In genomic region chr2:8750221-8750620, GRCh38 we compare ENCODE assay signal across 25 cellular contexts.
A peak's percentile ranks its signal among the peaks of the same experiment; 100 is the strongest.
DNase-seq lines count a peak whose midpoint lies in the region; ATAC-seq, FAIRE-seq and TF ChIP-seq lines count a peak whose summit lies in the region.
"Had no signal": no experiment of that assay in that cellular context is flagged by ENCODE, and none has a peak within 500 bp of the region (broad histone marks: within the 10 kb centered on the region; RNA-seq: fewer than 3 reads in every experiment).

No MANE protein-coding gene starts in this region.

- H3K4me2 ChIP-seq in GM23248 (ENCODE audit: unreplicated experiment): no peak overlapping the region
- H3K4me2 ChIP-seq in astrocyte (ENCODE audit: low read length): no peak overlapping the region

- intact Hi-C loops in ovary (cut with DNase I): no loop called here

- no peaks in the 10 kb centered on the region for H3K4me1 Mint-ChIP-seq in astrocyte (ENCODE audit: low read depth, unreplicated experiment)

- 90 to 92% methylated on average over 7 of the region's 7 CpGs for WGBS in GM23248 (ENCODE audit: low coverage in 1 of 2, low lambda C conversion rate in 2 of 2, missing lambda C conversion rate in 2 of 2), 2 experiments
- WGBS in ovary, 3 donors: 84 to 89% (median 85%) methylated on average over 7 of the region's 7 CpGs

- no peaks in the 10 kb centered on the region for H3F3A ChIP-seq in GM23248 (ENCODE audit: insufficient read depth)

- in situ Hi-C loops in GM23248 (cut with MboI): no loop called here

- no peak for ATAC-seq in activated CD4-positive, CD25-positive, alpha-beta regulatory T cell treated with anti-CD3 and anti-CD28 coated beads, Interleukin-2, amount 50 U/mL, for 24 hours
- ATAC-seq: Right ventricle myocardium inferior had no signal

- H3K9me2 ChIP-seq in GM23248 (ENCODE audit: insufficient read depth): no peaks in the 10 kb centered on the region

- H3K27ac Mint-ChIP-seq in astrocyte (ENCODE audit: unreplicated experiment): no peak overlapping the region
- H3K27ac Mint-ChIP-seq: CD8-positive, alpha-beta memory T cell had no signal

- H3K27ac ChIP-seq in GM23248 (no peak overlapping the region), astrocyte (ENCODE audit: low read depth, low read length) (no peak overlapping the region), ovary (no peak overlapping the region)
- H3K27ac ChIP-seq: SJSA1 had no signal

- H3K4me3 ChIP-seq in GM23248 (no peak overlapping the region), astrocyte (ENCODE audit: insufficient read depth, low read depth, low read length) (no peak overlapping the region), fibroblast of villous mesenchyme (ENCODE audit: low read depth, low read length) (no peak overlapping the region), ovary (no peak overlapping the region)
- H3K4me3 ChIP-seq: SJSA1 had no signal

- peaks cover 1% of the 10 kb centered on the region for H3K9me3 Mint-ChIP-seq in astrocyte (ENCODE audit: unreplicated experiment)
- H3K9me3 Mint-ChIP-seq: CD8-positive, alpha-beta memory T cell had no signal

- peak; percentile 20 for DNase-seq in GM23248
- peak; percentile 41 for DNase-seq in astrocyte (ENCODE audit: low read depth)
- DNase-seq in fibroblast of villous mesenchyme (ENCODE audit: low read depth): peak; percentile 4
- no peak for DNase-seq in activated CD4-positive, alpha-beta T cell treated with anti-CD3 and anti-CD28 coated beads, Interleukin-2, amount 50 U/mL, for 48 hours
- no peak for DNase-seq in RKO (ENCODE audit: low spot score)
- no peak for DNase-seq in ovary
- DNase-seq: AML-193; C1 segment of cervical spinal cord; Calu3; CD8-positive, alpha-beta memory T cell; DMS153; GDM1; Karpas-422; MV-4-11; NCI-H1694; NCI-H2081; NCI-H2171 treated with DMSO at 0.1 percent for 48 hours; NCI-H526; OCI-M1 had no signal

- no peaks in the 10 kb centered on the region for H3K27me3 ChIP-seq in GM23248 (replicated peaks; ENCODE audit: insufficient read depth)
- H3K27me3 ChIP-seq in astrocyte (ENCODE audit: insufficient read depth, low read length): no peaks in the 10 kb centered on the region
- H3K27me3 ChIP-seq in ovary: no peaks in the 10 kb centered on the region
- H3K27me3 ChIP-seq: SJSA1 had no signal

- H3K27me3 Mint-ChIP-seq in astrocyte (ENCODE audit: low read depth, unreplicated experiment): no peaks in the 10 kb centered on the region
- H3K27me3 Mint-ChIP-seq: CD8-positive, alpha-beta memory T cell had no signal

- TF ChIP-seq EP300 in ovary (IDR thresholded peaks at IDR 0.05): no peak

- no peak for FAIRE-seq in astrocyte (lab: Jason Lieb, UNC)
- FAIRE-seq: GM19239, H54, RCC 7860 had no signal

- H3K4me1 ChIP-seq in GM23248 (ENCODE audit: insufficient read depth) (peaks cover 6% of the 10 kb centered on the region; the same call in 1 of the 2 replicates), astrocyte (ENCODE audit: insufficient read depth, low read length) (peaks cover 4% of the 10 kb centered on the region), ovary (ENCODE audit: insufficient read depth) (peaks cover 2% of the 10 kb centered on the region)
- H3K4me1 ChIP-seq: SJSA1 had no signal

- no peak overlapping the region for H3K9ac ChIP-seq in GM23248
- H3K9ac ChIP-seq in astrocyte (ENCODE audit: low read length): no peak overlapping the region

- TF ChIP-seq CTCF in astrocyte (IDR thresholded peaks at IDR 0.05; ENCODE audit: insufficient read depth, low read depth, low read length): no peak
- TF ChIP-seq CTCF in fibroblast of villous mesenchyme (IDR thresholded peaks at IDR 0.05; ENCODE audit: insufficient read depth, low read depth, low read length): no peak
- TF ChIP-seq CTCF in ovary (IDR thresholded peaks at IDR 0.05): no peak

- H4K20me1 ChIP-seq in GM23248 (ENCODE audit: insufficient read depth) (no peaks in the 10 kb centered on the region), astrocyte (ENCODE audit: insufficient read depth, low read length) (no peaks in the 10 kb centered on the region)

- peaks cover 6% of the 10 kb centered on the region; the same call in 1 of the 2 replicates for H3K36me3 ChIP-seq in GM23248 (ENCODE audit: low read depth)
- no peaks in the 10 kb centered on the region for H3K36me3 ChIP-seq in astrocyte (ENCODE audit: insufficient read depth, low read length)
- no peaks in the 10 kb centered on the region for H3K36me3 ChIP-seq in ovary

- H3K79me2 ChIP-seq in GM23248 (ENCODE audit: insufficient read depth): no peaks in the 10 kb centered on the region
- H3K79me2 ChIP-seq in astrocyte (ENCODE audit: insufficient read depth, low read length): peaks cover 4% of the 10 kb centered on the region

- H3K9me3 ChIP-seq in GM23248 (ENCODE audit: low read depth) (no peaks in the 10 kb centered on the region), astrocyte (ENCODE audit: insufficient read depth, low read depth, low read length) (no peaks in the 10 kb centered on the region), ovary (no peaks in the 10 kb centered on the region)
- H3K9me3 ChIP-seq: SJSA1 had no signal

- no peak overlapping the region for H2AFZ ChIP-seq in GM23248
- H2AFZ ChIP-seq in astrocyte (ENCODE audit: low read depth, low read length): no peak overlapping the region

- H3K36me3 Mint-ChIP-seq in astrocyte (ENCODE audit: low read depth, unreplicated experiment): no peaks in the 10 kb centered on the region

- H3K4me3 Mint-ChIP-seq in astrocyte (ENCODE audit: unreplicated experiment): no peak overlapping the region
- H3K4me3 Mint-ChIP-seq: CD8-positive, alpha-beta memory T cell had no signal

- no peak for TF ChIP-seq POLR2A in ovary (IDR thresholded peaks at IDR 0.05)

Comparison
In these comparisons a context has a peak if more than half of its experiments do, and no peak if none do; other contexts are left out.
1. DNase-seq: peak in GM23248 (single experiment), astrocyte (single experiment) and fibroblast of villous mesenchyme (single experiment); none in activated CD4-positive, alpha-beta T cell treated with anti-CD3 and anti-CD28 coated beads, Interleukin-2, amount 50 U/mL, for 48 hours (0 of 2), RKO (single experiment) and ovary (0 of 5).